ENCODE assay signal across 24 cellular contexts in genomic region chr10:100693815-100694214, GRCh38. TPM values are rescaled to one million over a fixed set of nuclear protein-coding genes. Genes with fewer than 3 reads are reported as not detected.
"Had no signal": no experiment of that assay in that cellular context is flagged by ENCODE, and none has a peak within 500 bp of the region (broad histone marks: within the 10 kb centered on the region; RNA-seq: fewer than 3 reads in every experiment).

No MANE protein-coding gene starts in this region.

- ATAC-seq: naive thymus-derived CD4-positive, alpha-beta T cell; right lobe of liver; stimulated activated effector memory CD8-positive, alpha-beta T cell treated with anti-CD3 and anti-CD28 coated beads, Interleukin-12 subunit alpha, Interleukin-12 subunit beta, amount 100 ng/mL, for 72 hours; stimulated activated naive CD8-positive, alpha-beta T cell treated with anti-CD3 and anti-CD28 coated beads, Interleukin-15, Interleukin-2, amounts not matched to agents 100 U/mL and 50 U/mL, for 24 hours had no signal

- H3K36me3 ChIP-seq: prostate gland, right lobe of liver, suprapubic skin, thyroid gland had no signal

- DNase-seq: effector CD4-positive, alpha-beta T cell; endodermal cell; erythroblast; foreskin melanocyte; head of caudate nucleus; mammary epithelial cell; naive thymus-derived CD4-positive, alpha-beta T cell; nephron progenitor cell; right lobe of liver; stimulated activated CD4-positive, alpha-beta T cell treated with anti-CD3 and anti-CD28 coated beads, Interleukin-4, amount 100 ng/mL, for 1 hour; stimulated activated CD8-positive, alpha-beta memory T cell treated with anti-CD3 and anti-CD28 coated beads, Interleukin-4, amount 100 ng/mL, for 48 hours; stimulated activated naive CD8-positive, alpha-beta T cell treated with anti-CD3 and anti-CD28 coated beads, Interleukin-15, Interleukin-2, amounts not matched to agents 100 U/mL and 50 U/mL, for 24 hours; thyroid gland had no signal

- H3K27ac ChIP-seq: hepatocyte, parathyroid adenoma, prostate gland, right lobe of liver, suprapubic skin, thyroid gland had no signal

- H3K4me3 ChIP-seq: hepatocyte, prostate gland, right lobe of liver, suprapubic skin, thyroid gland had no signal

- H3K4me1 ChIP-seq: parathyroid adenoma, prostate gland, right lobe of liver, suprapubic skin, thyroid gland had no signal

- H3K9me3 ChIP-seq: prostate gland, right lobe of liver, suprapubic skin, thyroid gland had no signal

- H3K27me3 ChIP-seq: thyroid gland had no signal

RNA-seq across cellular contexts. Expression of gene PAX2, which starts 51.6 kb away (rescaled TPM):
- total RNA-seq: dermis microvascular lymphatic vessel endothelial cell; endothelial cell of umbilical vein; hepatocyte; lower leg skin; mammary epithelial cell; mesenteric fat pad; mononuclear cell; naive thymus-derived CD4-positive, alpha-beta T cell; omental fat pad; suprapubic skin; thyroid gland had no signal
